8 cellular contexts compared by ENCODE assay signal in genomic region chr1:168574234-168574633, GRCh38. TPM values are rescaled to one million over a fixed set of nuclear protein-coding genes. Genes with fewer than 3 reads are reported as not detected.
A peak's percentile ranks its signal among the peaks of the same experiment; 100 is the strongest.
DNase-seq lines count a peak whose midpoint lies in the region; ATAC-seq and TF ChIP-seq lines count a peak whose summit lies in the region.
"Not testable (repeated sequence)": the region's sequence is repeated elsewhere in the genome, so short reads cannot be mapped to it uniquely, and the experiment has no call there.

No MANE protein-coding gene starts in this region.

- CTCF ChIA-PET in AG04450 (lab: Charles Lee), result interaction anchor here (1.6 kb wide), 1 partner anchor 231 kb away, joined by 5 read pairs; no protein-coding TSS in a partner anchor

- not testable (repeated sequence) for H3K9me3 Mint-ChIP-seq in activated T-cell treated with anti-CD3 and anti-CD28 coated beads, Interleukin-2, amount 50 U/mL, for 4 hours; endothelial cell (ENCODE audit: unreplicated experiment)

- not testable (repeated sequence) for H3K4me3 ChIP-seq in AG04450 (ENCODE audit: low read depth, low read length); GM12865 (ENCODE audit: low read depth, low read length); sigmoid colon

- not testable (repeated sequence) for H3K27me3 ChIP-seq in AG04450 (ENCODE audit: control insufficient read depth, insufficient read depth, low read length); sigmoid colon

- not testable (repeated sequence) for TF ChIP-seq POLR2A in sigmoid colon (IDR thresholded peaks at IDR 0.05)

- POLR2A ChIA-PET in AG04450 (lab: Yijun Ruan, JAX), result not testable (repeated sequence)

- H3K36me3 ChIP-seq in sigmoid colon, result not testable (repeated sequence)

- not testable (repeated sequence) for H3K27ac ChIP-seq in AG04450 (ENCODE audit: low read depth, low read length); sigmoid colon

- not testable (repeated sequence) for H3K4me1 Mint-ChIP-seq in activated T-cell treated with anti-CD3 and anti-CD28 coated beads, Interleukin-2, amount 50 U/mL, for 4 hours (ENCODE audit: low read depth); endothelial cell (ENCODE audit: unreplicated experiment)

- H3K4me1 ChIP-seq in sigmoid colon, result not testable (repeated sequence)

- intact Hi-C loops in sigmoid colon (cut with DNase I), result loop anchor here (5.0 kb wide), 2 partner anchors 132 to 232 kb away; no protein-coding TSS in a partner anchor

- TF ChIP-seq EP300 in sigmoid colon (IDR thresholded peaks at IDR 0.05), result not testable (repeated sequence)

- TF ChIP-seq CTCF in AG04450 (IDR thresholded peaks at IDR 0.05; ENCODE audit: low read depth, low read length) (peak; percentile 44), GM12865 (IDR thresholded peaks at IDR 0.05; ENCODE audit: insufficient read depth, low read depth, low read length, missing control alignments) (peak; percentile 13), endothelial cell (IDR thresholded peaks at IDR 0.05; ENCODE audit: unreplicated experiment) (peak; percentile 46), sigmoid colon (IDR thresholded peaks at IDR 0.05) (peak in 3 of 4 experiments; percentile 9 to 50 (median 46))

- not testable (repeated sequence) for H3K27me3 Mint-ChIP-seq in activated T-cell treated with anti-CD3 and anti-CD28 coated beads, Interleukin-2, amount 50 U/mL, for 4 hours (ENCODE audit: low read depth); endothelial cell (ENCODE audit: unreplicated experiment)

- H3K27ac Mint-ChIP-seq in endothelial cell (ENCODE audit: unreplicated experiment), result not testable (repeated sequence)

- DNase-seq in AG04450 (ENCODE audit: low read depth, low spot score); sigmoid colon: not testable (repeated sequence)
- peak; percentile 19 for DNase-seq in GM12865 (ENCODE audit: low read depth)
- peak; percentile 26 for DNase-seq in LoVo (ENCODE audit: low spot score)
- DNase-seq in OCI-M1 (lab: John Stamatoyannopoulos, UW), result peak; percentile 76
- DNase-seq in activated T-cell treated with anti-CD3 and anti-CD28 coated beads, Interleukin-2, amount 50 U/mL, for 4 hours, result peak; percentile 6
- DNase-seq in endothelial cell (ENCODE audit: low spot score), result peak; percentile 31
- DNase-seq in kidney tubule cell (ENCODE audit: low spot score), result peak; percentile 34

- 1 to 11% methylated on average over 3 to 4 of the region's 4 CpGs for WGBS in sigmoid colon, 2 donors

- not testable (repeated sequence) for H3K4me3 Mint-ChIP-seq in activated T-cell treated with anti-CD3 and anti-CD28 coated beads, Interleukin-2, amount 50 U/mL, for 4 hours; endothelial cell (ENCODE audit: unreplicated experiment)

- H3K9me3 ChIP-seq in AG04450 (ENCODE audit: control insufficient read depth, insufficient read depth, low read length); sigmoid colon: not testable (repeated sequence)

- H3K36me3 Mint-ChIP-seq in activated T-cell treated with anti-CD3 and anti-CD28 coated beads, Interleukin-2, amount 50 U/mL, for 4 hours (ENCODE audit: insufficient read depth); endothelial cell (ENCODE audit: low read depth, unreplicated experiment): not testable (repeated sequence)

- peak in 1 of 2 donors; percentile 40 for ATAC-seq in activated T-cell treated with anti-CD3 and anti-CD28 coated beads, Interleukin-2, amount 50 U/mL, for 4 hours

RNA-seq across cellular contexts. Expression of gene XCL1, which starts 2.2 kb away (rescaled TPM):
- not detected in 2 replicates for polyA plus RNA-seq in AG04450 (2011; rRNA removed)
- not detected in 2 replicates for polyA minus RNA-seq in AG04450 (2011; rRNA and poly(A)+ RNA removed)
- 10 to 100 TPM; 34.1 to 57.5 (median 43.8) TPM for total RNA-seq in activated T-cell treated with anti-CD3 and anti-CD28 coated beads, Interleukin-2, amount 50 U/mL, for 4 hours
- total RNA-seq in endothelial cell (ENCODE audit: unreplicated experiment), result not detected
- total RNA-seq in sigmoid colon, result under 1 TPM in 2 of 4 donors, not detected in 2; 0.33 to 0.83 TPM
- polyA plus RNA-seq in sigmoid colon, result under 1 TPM in 1 of 3 donors, not detected in 2; 0.50 TPM

RNA-seq across cellular contexts. Expression of gene XCL2, which starts 30.4 kb away (rescaled TPM):
- not detected in 2 replicates for polyA plus RNA-seq in AG04450 (2011; rRNA removed)
- polyA minus RNA-seq in AG04450 (2011; rRNA and poly(A)+ RNA removed), result not detected in 2 replicates
- total RNA-seq in activated T-cell treated with anti-CD3 and anti-CD28 coated beads, Interleukin-2, amount 50 U/mL, for 4 hours, result 10 to 100 TPM; 14.0 to 79.9 (median 28.4) TPM
- total RNA-seq in endothelial cell (ENCODE audit: unreplicated experiment), result not detected
- total RNA-seq in sigmoid colon, result 1 to 10 TPM in 1 of 4 donors, not detected in 3; 1.9 TPM
- 1 to 10 TPM in 1 of 3 donors, not detected in 2; 1.4 TPM for polyA plus RNA-seq in sigmoid colon

Comparison
In these comparisons a context has a peak if more than half of its experiments do, and no peak if none do; other contexts are left out.
1. RNA of gene XCL1, which starts 2.2 kb away (total RNA-seq): 34.1 to 57.5 TPM in activated T-cell treated with anti-CD3 and anti-CD28 coated beads, Interleukin-2, amount 50 U/mL, for 4 hours; 0.33 to 0.83 TPM in sigmoid colon and not detected in endothelial cell (single experiment); every median in the first group is over 10 times any median in the second.
2. RNA of gene XCL2, which starts 30.4 kb away (total RNA-seq): 14.0 to 79.9 TPM in activated T-cell treated with anti-CD3 and anti-CD28 coated beads, Interleukin-2, amount 50 U/mL, for 4 hours; 1.9 TPM in sigmoid colon and not detected in endothelial cell (single experiment); every median in the first group is over 4 times any median in the second.
3. Peak in every context shown above with its lines, with median percentiles within 50 percentile points of each other: CTCF ChIP-seq.